1 cellular context compared by ENCODE assay signal in genomic region chr10:103145046-103145445, GRCh38.
TF ChIP-seq lines count a peak whose summit lies in the region.

No MANE protein-coding gene starts in this region.

TF ChIP-seq in SK-N-SH, 30 proteins besides CTCF, POLR2A, EP300 and RAD21 (continued from another document):
- TF ChIP-seq ZBTB33 (IDR thresholded peaks at IDR 0.05; ENCODE audit: borderline replicate concordance, low read depth) (no peak), PBX3 (IDR thresholded peaks at IDR 0.05) (no peak), ELF1 (IDR thresholded peaks at IDR 0.05) (no peak), FOXJ3 (CRISPR knock-in tag; IDR thresholded peaks at IDR 0.05) (no peak), MAX (IDR thresholded peaks at IDR 0.05; ENCODE audit: low read depth) (no peak), NRF1 (IDR thresholded peaks at IDR 0.05; ENCODE audit: low read depth, low read length) (no peak), SIN3A (IDR thresholded peaks at IDR 0.05; ENCODE audit: borderline replicate concordance, low read depth, low read length) (no peak), FOXM1 (IDR thresholded peaks at IDR 0.05; ENCODE audit: low read depth) (no peak)
